ENCODE assay signal across 31 cellular contexts in the genomic region with DNA sequence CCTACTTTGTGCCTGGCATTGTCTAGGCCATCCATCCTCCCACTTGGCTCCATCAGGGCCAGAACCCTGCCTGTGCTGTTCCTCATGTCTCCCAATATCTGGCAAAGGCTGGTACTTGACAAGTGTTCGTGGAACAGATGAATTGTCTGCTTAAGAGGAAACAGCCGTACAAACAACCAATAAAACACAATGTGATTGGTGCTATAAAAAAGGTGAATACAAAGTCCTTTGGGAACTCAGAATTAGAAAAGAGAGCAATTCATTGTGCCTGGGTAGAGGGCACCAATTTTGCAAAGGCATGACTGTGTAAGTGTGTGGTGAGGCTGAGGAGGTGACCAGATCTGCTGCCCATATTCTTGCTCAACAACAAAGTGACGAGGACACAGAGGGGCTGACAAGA.
"Had no signal": no experiment of that assay in that cellular context is flagged by ENCODE, and none has a peak within 500 bp of the region (broad histone marks: within the 10 kb centered on the region; RNA-seq: fewer than 3 reads in every experiment).

No MANE protein-coding gene starts in this region.

- H3K4me3 ChIP-seq: ovary, psoas muscle, right lobe of liver, sigmoid colon, smooth muscle cell, spleen, thoracic aorta, thyroid gland, tibial nerve, upper lobe of right lung, uterus had no signal

- H3K9ac ChIP-seq: parathyroid adenoma had no signal

- H3K4me1 Mint-ChIP-seq: naive B cell; naive thymus-derived CD8-positive, alpha-beta T cell; stimulated activated memory B cell treated with anti-CD40 and anti-IgM and Interleukin-4, amounts not matched to agents 10 μg/mL and 1 μg/mL and 100 μg/mL, for 72 hours; stimulated activated naive CD8-positive, alpha-beta T cell treated with anti-CD3 and anti-CD28 coated beads, Interleukin-15, amount 100 ng/mL, for 72 hours had no signal

- H3K9me3 Mint-ChIP-seq: nephron progenitor cell; neural crest cell; stimulated activated memory B cell treated with anti-CD40 and anti-IgM and Interleukin-4, amounts not matched to agents 10 μg/mL and 1 μg/mL and 100 μg/mL, for 72 hours; type B pancreatic cell had no signal

- H3K27me3 Mint-ChIP-seq: natural killer cell treated with Interleukin-12 subunit alpha and Interleukin-12 subunit beta and Interleukin-15 and Interleukin-18, amount 100 ng/mL, for 72 hours; stimulated activated naive CD8-positive, alpha-beta T cell treated with anti-CD3 and anti-CD28 coated beads, Interleukin-15, amount 100 ng/mL, for 72 hours had no signal

- DNase-seq: naive B cell; naive thymus-derived CD8-positive, alpha-beta T cell; nephron progenitor cell; occipital lobe; ovary; psoas muscle; right cardiac atrium; right lobe of liver; sigmoid colon; spleen; stimulated activated CD4-positive, alpha-beta T cell treated with anti-CD3 and anti-CD28 coated beads, Interleukin-12 subunit alpha, Interleukin-12 subunit beta, amount 100 ng/mL, for 4 hours; stimulated activated CD4-positive, alpha-beta T cell treated with anti-CD3 and anti-CD28 coated beads, Interleukin-1b, Interleukin-23, amount 100 ng/mL, for 48 hours; stimulated activated CD4-positive, alpha-beta T cell treated with anti-CD3 and anti-CD28 coated beads, Interleukin-4, amount 100 ng/mL, for 1 hour; stimulated activated CD4-positive, alpha-beta T cell treated with anti-CD3 and anti-CD28 coated beads, Interleukin-4, amount 100 ng/mL, for 4 hours; stimulated activated CD8-positive, alpha-beta memory T cell treated with anti-CD3 and anti-CD28 coated beads, Interleukin-4, amount 100 ng/mL, for 48 hours; stimulated activated naive CD4-positive, alpha-beta T cell; stimulated activated naive CD8-positive, alpha-beta T cell treated with anti-CD3 and anti-CD28 coated beads, Interleukin-15, amount 100 ng/mL, for 72 hours; stimulated activated naive CD8-positive, alpha-beta T cell treated with anti-CD3 and anti-CD28 coated beads, Interleukin-15, Interleukin-2, amounts not matched to agents 100 U/mL and 50 U/mL, for 24 hours; substantia nigra; thyroid gland; upper lobe of right lung; uterus had no signal

- H3K27me3 ChIP-seq: ovary, right lobe of liver, thyroid gland, tibial nerve, upper lobe of right lung, uterus had no signal

- H3K36me3 Mint-ChIP-seq: naive B cell; naive thymus-derived CD8-positive, alpha-beta T cell; natural killer cell treated with Interleukin-12 subunit alpha and Interleukin-12 subunit beta and Interleukin-15 and Interleukin-18, amount 100 ng/mL, for 72 hours; stimulated activated memory B cell treated with anti-CD40 and anti-IgM and Interleukin-4, amounts not matched to agents 10 μg/mL and 1 μg/mL and 100 μg/mL, for 72 hours; type B pancreatic cell had no signal

- ATAC-seq: naive thymus-derived CD8-positive, alpha-beta T cell; natural killer cell treated with Interleukin-12 subunit alpha and Interleukin-12 subunit beta and Interleukin-15 and Interleukin-18, amount 100 ng/mL, for 72 hours; psoas muscle; right cardiac atrium; stimulated activated memory B cell treated with anti-CD40 and anti-IgM and Interleukin-4, amounts not matched to agents 10 μg/mL and 1 μg/mL and 100 μg/mL, for 72 hours; stimulated activated naive CD8-positive, alpha-beta T cell treated with anti-CD3 and anti-CD28 coated beads, Interleukin-15, amount 100 ng/mL, for 72 hours; stimulated activated naive CD8-positive, alpha-beta T cell treated with anti-CD3 and anti-CD28 coated beads, Interleukin-15, Interleukin-2, amounts not matched to agents 100 U/mL and 50 U/mL, for 24 hours; upper lobe of right lung had no signal

- H3K36me3 ChIP-seq: ovary, right lobe of liver, sigmoid colon, spleen, thoracic aorta, thyroid gland, tibial nerve, upper lobe of right lung, uterus had no signal

- H3K27ac ChIP-seq: ovary, parathyroid adenoma, psoas muscle, right lobe of liver, sigmoid colon, spleen, thoracic aorta, thyroid gland, tibial nerve, upper lobe of right lung, uterus had no signal

- H3K27ac Mint-ChIP-seq: naive B cell; naive thymus-derived CD8-positive, alpha-beta T cell; natural killer cell treated with Interleukin-12 subunit alpha and Interleukin-12 subunit beta and Interleukin-15 and Interleukin-18, amount 100 ng/mL, for 72 hours; progenitor cell of endocrine pancreas; stimulated activated memory B cell treated with anti-CD40 and anti-IgM and Interleukin-4, amounts not matched to agents 10 μg/mL and 1 μg/mL and 100 μg/mL, for 72 hours; stimulated activated naive CD8-positive, alpha-beta T cell treated with anti-CD3 and anti-CD28 coated beads, Interleukin-15, amount 100 ng/mL, for 72 hours; type B pancreatic cell had no signal

- H2AFZ ChIP-seq: parathyroid adenoma had no signal

- H3K79me2 ChIP-seq: parathyroid adenoma had no signal

- H3K4me2 ChIP-seq: smooth muscle cell had no signal

- H3K4me3 Mint-ChIP-seq: naive B cell; naive thymus-derived CD8-positive, alpha-beta T cell; natural killer cell treated with Interleukin-12 subunit alpha and Interleukin-12 subunit beta and Interleukin-15 and Interleukin-18, amount 100 ng/mL, for 72 hours; nephron progenitor cell; neural crest cell; stimulated activated memory B cell treated with anti-CD40 and anti-IgM and Interleukin-4, amounts not matched to agents 10 μg/mL and 1 μg/mL and 100 μg/mL, for 72 hours; stimulated activated naive CD8-positive, alpha-beta T cell treated with anti-CD3 and anti-CD28 coated beads, Interleukin-15, amount 100 ng/mL, for 72 hours; type B pancreatic cell had no signal

- H3K9me3 ChIP-seq: ovary, psoas muscle, right lobe of liver, sigmoid colon, spleen, thoracic aorta, thyroid gland, tibial nerve, upper lobe of right lung, uterus had no signal

- H3K4me1 ChIP-seq: parathyroid adenoma, psoas muscle, right lobe of liver, sigmoid colon, spleen, thyroid gland, tibial nerve, upper lobe of right lung, uterus had no signal
